Comparison of ENCODE assay signal across 13 cellular contexts in genomic region chr19:45780448-45781281, GRCh38. TPM values are rescaled to one million over a fixed set of nuclear protein-coding genes. Genes with fewer than 3 reads are reported as not detected.
DNase-seq lines count a peak whose midpoint lies in the region; ATAC-seq and TF ChIP-seq lines count a peak whose summit lies in the region.
"Had no signal": no experiment of that assay in that cellular context is flagged by ENCODE, and none has a peak within 500 bp of the region (broad histone marks: within the 10 kb centered on the region; RNA-seq: fewer than 3 reads in every experiment).

No MANE protein-coding gene starts in this region.

- POLR2A ChIA-PET in RWPE1 (lab: Yijun Ruan, JAX; ENCODE audit: low non-redundant PET), result interaction anchor here (2.6 kb wide), 1 partner anchor 11 kb away, joined by 27 read pairs; the partner anchor contains the start of gene SIX5

- TF ChIP-seq CTCF in RWPE1 (conservative IDR thresholded peaks at IDR 0.05; ENCODE audit: low read depth) (no peak), left ventricle myocardium inferior (IDR thresholded peaks at IDR 0.05; ENCODE audit: borderline replicate concordance) (no peak), thyroid gland (IDR thresholded peaks at IDR 0.05) (no peak)

- DNase-seq in ELF-1 (ENCODE audit: low read depth, low spot score) (peak; percentile 21), RWPE1 (ENCODE audit: low spot score) (no peak), left ventricle myocardium inferior (no peak), HCEC 1CT (no peak), thyroid gland (no peak)
- DNase-seq in activated effector memory CD4-positive, alpha-beta T cell treated with Interleukin-2 at 50 U/mL for 16 hours, result no peak
- DNase-seq: activated T-cell treated with anti-CD3 and anti-CD28 coated beads, Interleukin-2, amount 50 U/mL, for 4 hours; NCI-H2227 treated with DMSO at 0.1 percent for 48 hours; T-helper 1 cell had no signal

- 37 to 51% methylated on average over 9 to 12 of the region's 13 CpGs for WGBS in thyroid gland, 2 donors

- TF ChIP-seq POLR2A in thyroid gland (IDR thresholded peaks at IDR 0.05), result no peak

- peaks cover 70% of the 10 kb centered on the region for H3K4me1 ChIP-seq in left ventricle myocardium inferior
- H3K4me1 ChIP-seq in thyroid gland, result peaks cover 30 to 35% of the 10 kb centered on the region in 2 donors

- CTCF ChIA-PET in RWPE1 (lab: Yijun Ruan, JAX), result interaction anchor here (0.6 to 1.3 kb wide), 5 partner anchors 8 to 84 kb away, joined by 3 to 8 read pairs (median 3); partner anchors contain the start of genes DMWD and FOXA3

- H3K9me3 ChIP-seq in left ventricle myocardium inferior (replicated peaks) (no peaks in the 10 kb centered on the region), thyroid gland (no peaks in the 10 kb centered on the region)

- H3K27ac ChIP-seq in RWPE1 (peak overlapping the region; percentile 98), left ventricle myocardium inferior (replicated peaks) (peak overlapping the region; percentile 94), skin epidermis (peak overlapping the region in 4 of 21 experiments; percentile 5 to 78 (median 56)), thyroid gland (peak overlapping the region in 1 of 3 donors; percentile 8)

- intact Hi-C loops in left ventricle myocardium inferior (cut with micrococcal nuclease) (no loop called here), thyroid gland (cut with DNase I) (no loop called here)

- H3K36me3 ChIP-seq in left ventricle myocardium inferior (peaks cover 36% of the 10 kb centered on the region), thyroid gland (peaks cover 17 to 18% of the 10 kb centered on the region in 2 donors)

- peak overlapping the region; percentile 75 for H3K4me3 ChIP-seq in left ventricle myocardium inferior
- peak overlapping the region in 4 of 7 experiments; percentile 31 to 39 (median 34) for H3K4me3 ChIP-seq in skin epidermis
- no peak overlapping the region for H3K4me3 ChIP-seq in thyroid gland (replicated peaks in 1 of 3)

- no peak for ATAC-seq in GM18511 (IDR thresholded peaks at IDR 0.05; ENCODE audit: unreplicated experiment)

- no peaks in the 10 kb centered on the region for H3K27me3 ChIP-seq in left ventricle myocardium inferior (ENCODE audit: low read depth)
- no peaks in the 10 kb centered on the region for H3K27me3 ChIP-seq in thyroid gland

RNA-seq across cellular contexts. Expression of gene DMPK, which starts 1.6 kb away (rescaled TPM):
- total RNA-seq in left ventricle myocardium inferior (284 TPM), thyroid gland (10 to 100 TPM; 18.9 to 32.6 (median 26.3) TPM)

RNA-seq across cellular contexts. Expression of gene SIX5, which starts 11.6 kb away (rescaled TPM):
- total RNA-seq in left ventricle myocardium inferior (21.8 TPM), thyroid gland (10 to 100 TPM; 18.3 to 33.0 (median 23.3) TPM)

RNA-seq across cellular contexts. Expression of gene DMWD, which starts 12.0 kb away (rescaled TPM):
- total RNA-seq in left ventricle myocardium inferior, result 69.2 TPM
- 10 to 100 TPM; 38.2 to 69.7 (median 48.3) TPM for total RNA-seq in thyroid gland

RNA-seq across cellular contexts. Expression of gene RSPH6A, which starts 34.4 kb away (rescaled TPM):
- total RNA-seq in left ventricle myocardium inferior (not detected), thyroid gland (1 to 10 TPM in 3 of 4 donors, under 1 TPM in 1; 0.50 to 8.9 (median 3.9) TPM)
- total RNA-seq: HT-29, posterior vena cava had no signal

RNA-seq across cellular contexts. Expression of gene MEIOSIN, which starts 47.4 kb away (rescaled TPM):
- not detected for total RNA-seq in left ventricle myocardium inferior
- total RNA-seq in thyroid gland, result not detected
- total RNA-seq: activated T-cell treated with anti-CD3 and anti-CD28 coated beads, Interleukin-2, amount 50 U/mL, for 4 hours; HT-29; posterior vena cava had no signal

Comparison
In these comparisons a context has a peak if more than half of its experiments do, and no peak if none do; other contexts are left out.
1. H3K4me3 ChIP-seq: peak in left ventricle myocardium inferior (single experiment) and skin epidermis (4 of 7); none in thyroid gland (0 of 3).